11 cellular contexts compared by ENCODE assay signal in the genomic region with DNA sequence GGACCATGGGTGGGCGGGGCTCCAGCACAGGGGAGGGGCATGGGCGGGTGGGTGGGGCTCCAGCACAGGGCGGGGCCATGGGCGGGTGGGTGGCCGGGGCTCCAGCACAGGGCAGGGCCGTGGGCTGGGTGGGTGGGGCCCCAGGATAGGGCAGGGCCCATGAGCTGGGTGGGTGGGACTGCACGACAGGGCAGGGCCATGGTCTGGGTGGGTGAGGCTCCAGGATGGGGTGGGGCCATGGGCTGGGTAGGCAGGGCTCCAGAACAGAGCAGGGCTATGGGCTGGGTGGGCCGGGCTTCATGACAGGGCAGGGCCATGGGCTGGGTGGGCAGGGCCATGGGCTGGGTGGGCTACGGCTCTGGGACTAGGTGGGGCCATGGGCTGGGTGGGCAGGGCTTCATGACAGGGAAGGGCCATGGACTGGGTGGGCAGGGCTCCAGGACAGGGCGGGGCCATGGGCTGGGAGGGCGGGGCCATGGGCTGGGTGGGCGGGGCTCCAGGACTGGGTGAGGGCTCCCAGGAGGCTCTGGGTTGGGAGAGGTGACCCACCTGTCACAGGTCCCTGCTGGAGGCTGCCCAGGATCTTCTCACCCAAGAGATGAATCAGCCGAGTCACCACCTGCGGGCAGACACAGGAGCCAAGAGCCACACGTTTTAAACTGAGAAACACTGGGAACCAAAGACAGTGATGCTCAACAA. TPM values are rescaled to one million over a fixed set of nuclear protein-coding genes. Genes with fewer than 3 reads are reported as not detected.
A peak's percentile ranks its signal among the peaks of the same experiment; 100 is the strongest.
DNase-seq lines count a peak whose midpoint lies in the region; ATAC-seq and TF ChIP-seq lines count a peak whose summit lies in the region.
"Had no signal": no experiment of that assay in that cellular context is flagged by ENCODE, and none has a peak within 500 bp of the region (broad histone marks: within the 10 kb centered on the region; RNA-seq: fewer than 3 reads in every experiment).

No MANE protein-coding gene starts in this region.

- no peak overlapping the region for H3K27ac Mint-ChIP-seq in activated T-cell treated with anti-CD3 and anti-CD28 coated beads, Interleukin-2, amount 50 U/mL, for 72 hours

- no peaks in the 10 kb centered on the region for H3K36me3 Mint-ChIP-seq in activated T-cell treated with anti-CD3 and anti-CD28 coated beads, Interleukin-2, amount 50 U/mL, for 72 hours (ENCODE audit: insufficient read depth in 2 of 2)

- H3K27ac ChIP-seq in Karpas-422 (ENCODE audit: low read length), result no peak overlapping the region

- TF ChIP-seq CTCF in GM10248 (IDR thresholded peaks at IDR 0.05; ENCODE audit: control extremely low read depth, extremely low read depth, low read depth, missing control alignments), result no peak

- no peaks in the 10 kb centered on the region for H3K36me3 ChIP-seq in Karpas-422 (ENCODE audit: insufficient read depth, low read length)

- POLR2A ChIA-PET in GM10248 (lab: Yijun Ruan, JAX), result no interaction called here

- DNase-seq in GM10248 (ENCODE audit: extremely low spot score) (peak; percentile 62), Karpas-422 (peak; percentile 95), posterior vena cava (ENCODE audit: low spot score) (peak; percentile 47), GM19238 (ENCODE audit: insufficient read length, low spot score) (no peak), medulla oblongata (ENCODE audit: extremely low spot score) (no peak)
- DNase-seq in activated T-cell treated with anti-CD3 and anti-CD28 coated beads, Interleukin-2, amount 50 U/mL, for 72 hours, result peak; percentile 12 to 31
- DNase-seq: effector memory CD4-positive, alpha-beta T cell; NCI-H187 treated with DMSO at 0.1 percent for 48 hours had no signal

- H2AFZ ChIP-seq in Karpas-422 (ENCODE audit: low read length), result no peak overlapping the region

- no peak overlapping the region for H3K9ac ChIP-seq in Karpas-422 (ENCODE audit: low read length)

- no peak overlapping the region for H3K4me2 ChIP-seq in Karpas-422 (ENCODE audit: low read depth, low read length, poor library complexity, severe bottlenecking)

- H3K4me3 Mint-ChIP-seq in activated T-cell treated with anti-CD3 and anti-CD28 coated beads, Interleukin-2, amount 50 U/mL, for 72 hours, result no peak overlapping the region

- intact Hi-C loops in posterior vena cava (cut with DNase I), result no loop called here

- CTCF ChIA-PET in GM10248 (lab: Yijun Ruan, JAX), result no interaction called here

- no peaks in the 10 kb centered on the region for H3K27me3 ChIP-seq in Karpas-422 (ENCODE audit: low read length)

- no peaks in the 10 kb centered on the region for H3K79me2 ChIP-seq in Karpas-422 (ENCODE audit: low read length)

- H3K4me1 ChIP-seq in Karpas-422 (ENCODE audit: low read length), result no peaks in the 10 kb centered on the region

- H3K4me1 Mint-ChIP-seq in activated T-cell treated with anti-CD3 and anti-CD28 coated beads, Interleukin-2, amount 50 U/mL, for 72 hours (ENCODE audit: low read depth), result no peaks in the 10 kb centered on the region

- no peaks in the 10 kb centered on the region for H3K9me2 ChIP-seq in Karpas-422 (replicated peaks; ENCODE audit: insufficient read depth, low read length)

- no peaks in the 10 kb centered on the region for H3K9me3 Mint-ChIP-seq in activated T-cell treated with anti-CD3 and anti-CD28 coated beads, Interleukin-2, amount 50 U/mL, for 72 hours

- peak; percentile 84 to 87 for ATAC-seq in activated T-cell treated with anti-CD3 and anti-CD28 coated beads, Interleukin-2, amount 50 U/mL, for 72 hours (replicated peaks in 1 of 2)
- ATAC-seq in HG03432 (IDR thresholded peaks at IDR 0.05; ENCODE audit: unreplicated experiment), result no peak

- no peaks in the 10 kb centered on the region for H4K20me1 ChIP-seq in Karpas-422 (ENCODE audit: insufficient read depth, low read depth, low read length)

- no peak overlapping the region for H3K4me3 ChIP-seq in Karpas-422 (ENCODE audit: low read length)
- H3K4me3 ChIP-seq: lung had no signal

- no peaks in the 10 kb centered on the region; the same call in 1 of the 2 replicates for H3K9me3 ChIP-seq in Karpas-422 (ENCODE audit: low read length)

- no peaks in the 10 kb centered on the region for H3K27me3 Mint-ChIP-seq in activated T-cell treated with anti-CD3 and anti-CD28 coated beads, Interleukin-2, amount 50 U/mL, for 72 hours (ENCODE audit: low read depth)

RNA-seq across cellular contexts. Expression of gene NSMF, which starts 33.5 kb away (rescaled TPM):
- total RNA-seq in Karpas-422 (2014; rRNA removed; shearing (Covaris generic); ENCODE audit: low replicate concordance), result 36.4 and 55.4 TPM in 2 replicates
- total RNA-seq in activated T-cell treated with anti-CD3 and anti-CD28 coated beads, Interleukin-2, amount 50 U/mL, for 72 hours, result 10 to 100 TPM; 20.0 to 28.5 TPM
- total RNA-seq in posterior vena cava, result 10 to 100 TPM; 47.6 to 55.5 TPM

RNA-seq across cellular contexts. Expression of gene ENTPD8, which starts 51.5 kb away (rescaled TPM):
- total RNA-seq in Karpas-422 (2014; rRNA removed; shearing (Covaris generic); ENCODE audit: low replicate concordance), result not detected in 2 replicates
- total RNA-seq in activated T-cell treated with anti-CD3 and anti-CD28 coated beads, Interleukin-2, amount 50 U/mL, for 72 hours, result not detected
- total RNA-seq in posterior vena cava, result not detected
- total RNA-seq: activated CD8-positive, alpha-beta memory T cell treated with anti-CD3 and anti-CD28 coated beads for 36 hours had no signal

RNA-seq across cellular contexts. Expression of gene PNPLA7, which starts 57.6 kb away (rescaled TPM):
- 1.8 and 3.3 TPM in 2 replicates for total RNA-seq in Karpas-422 (2014; rRNA removed; shearing (Covaris generic); ENCODE audit: low replicate concordance)
- total RNA-seq in activated T-cell treated with anti-CD3 and anti-CD28 coated beads, Interleukin-2, amount 50 U/mL, for 72 hours, result 1 to 10 TPM; 6.8 to 8.2 TPM
- 1 to 10 TPM; 3.2 to 4.6 TPM for total RNA-seq in posterior vena cava

RNA-seq across cellular contexts. Expression of gene MRPL41, which starts 59.1 kb away (rescaled TPM):
- 46.9 and 115 TPM in 2 replicates for total RNA-seq in Karpas-422 (2014; rRNA removed; shearing (Covaris generic); ENCODE audit: low replicate concordance)
- total RNA-seq in activated T-cell treated with anti-CD3 and anti-CD28 coated beads, Interleukin-2, amount 50 U/mL, for 72 hours, result 10 to 100 TPM; 26.6 to 28.4 TPM
- 10 to 100 TPM; 24.4 to 27.3 TPM for total RNA-seq in posterior vena cava

Comparison
In these comparisons a context has a peak if more than half of its experiments do, and no peak if none do; other contexts are left out.
1. DNase-seq: peak in GM10248 (single experiment), Karpas-422 (single experiment), activated T-cell treated with anti-CD3 and anti-CD28 coated beads, Interleukin-2, amount 50 U/mL, for 72 hours (2 of 2) and posterior vena cava (single experiment); none in GM19238 (single experiment) and medulla oblongata (single experiment).